Comparison of ENCODE assay signal across 19 cellular contexts in the genomic region with DNA sequence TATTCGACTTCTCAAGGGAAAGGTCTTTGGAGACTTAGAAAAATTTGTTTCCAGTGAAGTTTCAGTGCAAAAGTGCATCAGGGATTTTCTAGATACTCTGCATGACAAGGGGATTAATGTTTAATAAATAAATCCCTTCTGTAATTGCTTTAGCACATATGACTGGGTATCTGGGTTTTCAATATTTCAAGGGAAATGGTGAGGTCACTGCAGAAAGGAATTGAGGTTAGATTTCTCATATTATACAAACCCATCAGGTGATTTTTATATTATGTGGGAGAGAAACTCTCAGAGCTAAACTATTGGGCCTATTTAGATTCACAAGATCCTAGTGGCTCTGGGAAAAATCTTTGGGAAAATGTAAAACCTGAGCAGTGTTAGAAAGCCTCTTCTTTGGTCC. TPM values are rescaled to one million over a fixed set of nuclear protein-coding genes. Genes with fewer than 3 reads are reported as not detected.
DNase-seq lines count a peak whose midpoint lies in the region; FAIRE-seq and TF ChIP-seq lines count a peak whose summit lies in the region.
"Had no signal": no experiment of that assay in that cellular context is flagged by ENCODE, and none has a peak within 500 bp of the region (broad histone marks: within the 10 kb centered on the region; RNA-seq: fewer than 3 reads in every experiment).

No MANE protein-coding gene starts in this region.

- H4K20me1 ChIP-seq in astrocyte (ENCODE audit: insufficient read depth, low read length), result no peaks in the 10 kb centered on the region
- H4K20me1 ChIP-seq: BLaER1 treated with 17β-estradiol and CSF1 and Interleukin-3, amounts not matched to agents 10 nM and 100 nM had no signal

- H2BK15ac ChIP-seq in mesenchymal stem cell (ENCODE audit: low read depth, poor library complexity, severe bottlenecking), result no peak overlapping the region

- 96% methylated on average over 1 of the region's 1 CpG for WGBS in mesenchymal stem cell

- H4K91ac ChIP-seq in mesenchymal stem cell (ENCODE audit: low read length), result no peak overlapping the region

- no peak overlapping the region for H3K4ac ChIP-seq in mesenchymal stem cell (ENCODE audit: low read depth in 1 of 2, low read length in 2 of 2)

- peak overlapping the region; percentile 52 for H3K27ac ChIP-seq in astrocyte (ENCODE audit: low read depth, low read length)
- peak overlapping the region; percentile 80 for H3K27ac ChIP-seq in mesenchymal stem cell (ENCODE audit: low read length, poor library complexity, severe bottlenecking)
- H3K27ac ChIP-seq: BLaER1 treated with 17β-estradiol and CSF1 and Interleukin-3, amounts not matched to agents 10 nM and 100 nM; SJSA1 had no signal

- no peaks in the 10 kb centered on the region for H3K27me3 Mint-ChIP-seq in astrocyte (ENCODE audit: low read depth, unreplicated experiment)
- no peaks in the 10 kb centered on the region for H3K27me3 Mint-ChIP-seq in endothelial cell (ENCODE audit: unreplicated experiment)

- H3K23ac ChIP-seq in mesenchymal stem cell (ENCODE audit: low read length in 2 of 2), result no peak overlapping the region

- no peak overlapping the region for H2AK5ac ChIP-seq in mesenchymal stem cell (ENCODE audit: low read length, severe bottlenecking)

- no peak overlapping the region for H3K18ac ChIP-seq in mesenchymal stem cell (ENCODE audit: low read depth in 1 of 2, low read length in 2 of 2)

- H3K4me1 ChIP-seq in astrocyte (ENCODE audit: insufficient read depth, low read length), result peaks cover 19% of the 10 kb centered on the region
- H3K4me1 ChIP-seq in mesenchymal stem cell (ENCODE audit: control insufficient read depth, insufficient read depth, low read depth, low read length), result peaks cover 2% of the 10 kb centered on the region
- peaks cover 32% of the 10 kb centered on the region for H3K4me1 ChIP-seq in skeletal muscle satellite cell (ENCODE audit: control insufficient read depth, insufficient read depth, low read length)
- no peaks in the 10 kb centered on the region for H3K4me1 ChIP-seq in BE2C
- H3K4me1 ChIP-seq: BLaER1 treated with 17β-estradiol and CSF1 and Interleukin-3, amounts not matched to agents 10 nM and 100 nM; SJSA1 had no signal

- no peaks in the 10 kb centered on the region for H3K9me3 Mint-ChIP-seq in astrocyte (ENCODE audit: unreplicated experiment)
- H3K9me3 Mint-ChIP-seq in endothelial cell (ENCODE audit: unreplicated experiment), result no peaks in the 10 kb centered on the region
- H3K9me3 Mint-ChIP-seq: CD8-positive, alpha-beta T cell had no signal

- peak overlapping the region; percentile 22 for H3K9ac ChIP-seq in astrocyte (ENCODE audit: low read length)
- H3K9ac ChIP-seq in mesenchymal stem cell (ENCODE audit: low read length), result no peak overlapping the region
- peak overlapping the region; percentile 8 for H3K9ac ChIP-seq in skeletal muscle satellite cell (ENCODE audit: low read depth, low read length)
- H3K9ac ChIP-seq: BLaER1 treated with 17β-estradiol and CSF1 and Interleukin-3, amounts not matched to agents 10 nM and 100 nM had no signal

- H3K4me3 Mint-ChIP-seq in astrocyte (ENCODE audit: unreplicated experiment) (no peak overlapping the region), endothelial cell (ENCODE audit: unreplicated experiment) (no peak overlapping the region)
- H3K4me3 Mint-ChIP-seq: CD8-positive, alpha-beta T cell had no signal

- no peaks in the 10 kb centered on the region for H3K79me2 ChIP-seq in astrocyte (ENCODE audit: insufficient read depth, low read length)

- peak overlapping the region; percentile 24 for H3K4me2 ChIP-seq in astrocyte (ENCODE audit: low read length)
- no peak overlapping the region for H3K4me2 ChIP-seq in mesenchymal stem cell (ENCODE audit: low read length, poor library complexity, severe bottlenecking)
- peak overlapping the region; percentile 11 for H3K4me2 ChIP-seq in skeletal muscle satellite cell (ENCODE audit: low read length)
- H3K4me2 ChIP-seq: BLaER1 treated with 17β-estradiol and CSF1 and Interleukin-3, amounts not matched to agents 10 nM and 100 nM had no signal

- no peak overlapping the region for H4K8ac ChIP-seq in mesenchymal stem cell (ENCODE audit: low read length)

- no peak overlapping the region for H3K14ac ChIP-seq in mesenchymal stem cell (ENCODE audit: low read length in 2 of 2)

- H3K27ac Mint-ChIP-seq in astrocyte (ENCODE audit: unreplicated experiment) (no peak overlapping the region), endothelial cell (ENCODE audit: unreplicated experiment) (no peak overlapping the region)
- H3K27ac Mint-ChIP-seq: CD8-positive, alpha-beta T cell had no signal

- H2BK120ac ChIP-seq in mesenchymal stem cell (ENCODE audit: low read depth, low read length), result no peak overlapping the region

- DNase-seq in EH (ENCODE audit: low read depth), result peak; percentile 20
- DNase-seq in astrocyte (ENCODE audit: low read depth), result peak; percentile 38
- DNase-seq in mesenchymal stem cell, result no peak
- no peak for DNase-seq in endothelial cell (ENCODE audit: low spot score)
- no peak for DNase-seq in DMS114 treated with DMSO at 0.1 percent for 48 hours (lab: John Stamatoyannopoulos, UW; ENCODE audit: unreplicated experiment)
- no peak for DNase-seq in BE2C
- DNase-seq in SKM-1 (lab: John Stamatoyannopoulos, UW; ENCODE audit: unreplicated experiment), result no peak
- DNase-seq: CD8-positive, alpha-beta T cell; DMS79 treated with DMSO at 0.1 percent for 48 hours; GDM1; NCI-H1105 treated with DMSO at 0.1 percent for 48 hours; NCI-H1694; NCI-H2081 treated with DMSO at 0.1 percent for 48 hours had no signal

- H2AFZ ChIP-seq in astrocyte (ENCODE audit: low read depth, low read length) (no peak overlapping the region), mesenchymal stem cell (ENCODE audit: low read depth, low read length) (no peak overlapping the region)

- H3K4me1 Mint-ChIP-seq in astrocyte (ENCODE audit: low read depth, unreplicated experiment) (peaks cover 9% of the 10 kb centered on the region), endothelial cell (ENCODE audit: unreplicated experiment) (no peaks in the 10 kb centered on the region)

- no peaks in the 10 kb centered on the region for H3K36me3 ChIP-seq in astrocyte (ENCODE audit: insufficient read depth, low read length)
- H3K36me3 ChIP-seq in mesenchymal stem cell (ENCODE audit: control insufficient read depth in 1 of 2, insufficient read depth in 2 of 2, low read depth in 1 of 2, low read length in 2 of 2), result no peaks in the 10 kb centered on the region
- no peaks in the 10 kb centered on the region for H3K36me3 ChIP-seq in skeletal muscle satellite cell (ENCODE audit: insufficient read depth, low read length)
- no peaks in the 10 kb centered on the region for H3K36me3 ChIP-seq in BE2C
- H3K36me3 ChIP-seq: BLaER1 treated with 17β-estradiol and CSF1 and Interleukin-3, amounts not matched to agents 10 nM and 100 nM; SJSA1 had no signal

- H3K9me3 ChIP-seq in astrocyte (ENCODE audit: insufficient read depth, low read depth, low read length) (no peaks in the 10 kb centered on the region), mesenchymal stem cell (ENCODE audit: control insufficient read depth, low read length) (no peaks in the 10 kb centered on the region), skeletal muscle satellite cell (replicated peaks; ENCODE audit: low read length) (no peaks in the 10 kb centered on the region), BE2C (no peaks in the 10 kb centered on the region)
- H3K9me3 ChIP-seq: BLaER1 treated with 17β-estradiol and CSF1 and Interleukin-3, amounts not matched to agents 10 nM and 100 nM; SJSA1 had no signal

- H3K36me3 Mint-ChIP-seq in astrocyte (ENCODE audit: low read depth, unreplicated experiment) (no peaks in the 10 kb centered on the region), endothelial cell (ENCODE audit: low read depth, unreplicated experiment) (no peaks in the 10 kb centered on the region)
- H3K36me3 Mint-ChIP-seq: CD8-positive, alpha-beta T cell had no signal

- no peaks in the 10 kb centered on the region for H3K27me3 ChIP-seq in astrocyte (ENCODE audit: insufficient read depth, low read length)
- no peaks in the 10 kb centered on the region for H3K27me3 ChIP-seq in mesenchymal stem cell (ENCODE audit: control insufficient read depth in 1 of 2, insufficient read depth in 1 of 2, low read length in 2 of 2)
- no peaks in the 10 kb centered on the region for H3K27me3 ChIP-seq in skeletal muscle satellite cell (ENCODE audit: control insufficient read depth, insufficient read depth, low read length)
- no peaks in the 10 kb centered on the region for H3K27me3 ChIP-seq in BE2C
- H3K27me3 ChIP-seq: BLaER1 treated with 17β-estradiol and CSF1 and Interleukin-3, amounts not matched to agents 10 nM and 100 nM; SJSA1 had no signal

- H3K4me3 ChIP-seq in astrocyte (ENCODE audit: insufficient read depth, low read depth, low read length) (no peak overlapping the region), mesenchymal stem cell (ENCODE audit: insufficient read depth in 1 of 2, low read depth in 1 of 2, low read length in 2 of 2) (no peak overlapping the region), skeletal muscle satellite cell (ENCODE audit: low read length) (no peak overlapping the region), BE2C (ENCODE audit: low read depth, low read length) (no peak overlapping the region)
- H3K4me3 ChIP-seq: BLaER1 treated with 17β-estradiol and CSF1 and Interleukin-3, amounts not matched to agents 10 nM and 100 nM; K562; SJSA1 had no signal

- no peak overlapping the region for H2BK5ac ChIP-seq in mesenchymal stem cell (ENCODE audit: low read depth, low read length, poor library complexity, severe bottlenecking)

- no peak for FAIRE-seq in astrocyte (lab: Jason Lieb, UNC)
- FAIRE-seq: A204.1, D721Med, K562 had no signal

- no peak overlapping the region for H2BK12ac ChIP-seq in mesenchymal stem cell (ENCODE audit: low read length in 2 of 2)

- H3K79me1 ChIP-seq in mesenchymal stem cell (replicated peaks; ENCODE audit: low read length, poor library complexity, severe bottlenecking), result peaks cover 1% of the 10 kb centered on the region

- TF ChIP-seq CTCF in astrocyte (IDR thresholded peaks at IDR 0.05; ENCODE audit: insufficient read depth, low read depth, low read length) (no peak), endothelial cell (IDR thresholded peaks at IDR 0.05; ENCODE audit: unreplicated experiment) (no peak), BE2C (IDR thresholded peaks at IDR 0.05; ENCODE audit: low read depth, low read length) (no peak)

RNA-seq across cellular contexts. Expression of gene SLC4A4, which starts 48.3 kb away (rescaled TPM):
- total RNA-seq in astrocyte (3.0 and 3.7 TPM in 2 replicates), endothelial cell (ENCODE audit: unreplicated experiment) (5.0 TPM)
- polyA plus RNA-seq in mesenchymal stem cell (2013, experiment 1 of 2), result 16.9 TPM
- 16.3 TPM for polyA plus RNA-seq in mesenchymal stem cell (2013, experiment 2 of 2)
- 0.51 and 1.5 TPM in 2 replicates for total RNA-seq in skeletal muscle satellite cell (2012; rRNA removed)
- not detected for polyA plus RNA-seq in BE2C (2012; ENCODE audit: insufficient read depth, insufficient read length, low read depth)

Comparison
In these comparisons a context has a peak if more than half of its experiments do, and no peak if none do; other contexts are left out.
1. DNase-seq: peak in EH (single experiment) and astrocyte (single experiment); none in mesenchymal stem cell (single experiment), endothelial cell (single experiment), DMS114 treated with DMSO at 0.1 percent for 48 hours (single experiment), BE2C (single experiment) and SKM-1 (single experiment).